Comparison of ENCODE assay signal across 1 cellular context in genomic region chr9:78386746-78387145, GRCh38.
TF ChIP-seq lines count a peak whose summit lies in the region.

No MANE protein-coding gene starts in this region.

TF ChIP-seq in IMR-90, 13 proteins besides CTCF, POLR2A, EP300 and RAD21 (continued from another document):
- no peak for TF ChIP-seq USF2 (IDR thresholded peaks at IDR 0.05; ENCODE audit: low read depth, low read length)
- TF ChIP-seq MAZ (IDR thresholded peaks at IDR 0.05; ENCODE audit: borderline replicate concordance, low read depth, low read length) = no peak
- no peak for TF ChIP-seq SMC3 (IDR thresholded peaks at IDR 0.05; ENCODE audit: low read depth, low read length)
- no peak for TF ChIP-seq FOS (IDR thresholded peaks at IDR 0.05; ENCODE audit: low read depth, low read length)
- TF ChIP-seq NFE2L2 (IDR thresholded peaks at IDR 0.05; ENCODE audit: low read depth, low read length) = no peak
- no peak for TF ChIP-seq MAFK (IDR thresholded peaks at IDR 0.05; ENCODE audit: low read depth, low read length)
TF ChIP-seq in IMR-90: peak in this region for 0.
